1 cellular context compared by ENCODE assay signal in genomic region chr14:22807432-22808087, GRCh38.
TF ChIP-seq lines count a peak whose summit lies in the region.

No MANE protein-coding gene starts in this region.

TF ChIP-seq in H1, 55 proteins besides CTCF, POLR2A, EP300 and RAD21:
- TF ChIP-seq MAFK (IDR thresholded peaks at IDR 0.05; ENCODE audit: low read depth, low read length), result no peak
- 0 out of 2 replicates have a peak, but pooled peaks have one; percentile 28 for TF ChIP-seq TEAD4 (IDR thresholded peaks at IDR 0.05; ENCODE audit: low read depth, low read length)
